8 cellular contexts compared by ENCODE assay signal in the genomic region with DNA sequence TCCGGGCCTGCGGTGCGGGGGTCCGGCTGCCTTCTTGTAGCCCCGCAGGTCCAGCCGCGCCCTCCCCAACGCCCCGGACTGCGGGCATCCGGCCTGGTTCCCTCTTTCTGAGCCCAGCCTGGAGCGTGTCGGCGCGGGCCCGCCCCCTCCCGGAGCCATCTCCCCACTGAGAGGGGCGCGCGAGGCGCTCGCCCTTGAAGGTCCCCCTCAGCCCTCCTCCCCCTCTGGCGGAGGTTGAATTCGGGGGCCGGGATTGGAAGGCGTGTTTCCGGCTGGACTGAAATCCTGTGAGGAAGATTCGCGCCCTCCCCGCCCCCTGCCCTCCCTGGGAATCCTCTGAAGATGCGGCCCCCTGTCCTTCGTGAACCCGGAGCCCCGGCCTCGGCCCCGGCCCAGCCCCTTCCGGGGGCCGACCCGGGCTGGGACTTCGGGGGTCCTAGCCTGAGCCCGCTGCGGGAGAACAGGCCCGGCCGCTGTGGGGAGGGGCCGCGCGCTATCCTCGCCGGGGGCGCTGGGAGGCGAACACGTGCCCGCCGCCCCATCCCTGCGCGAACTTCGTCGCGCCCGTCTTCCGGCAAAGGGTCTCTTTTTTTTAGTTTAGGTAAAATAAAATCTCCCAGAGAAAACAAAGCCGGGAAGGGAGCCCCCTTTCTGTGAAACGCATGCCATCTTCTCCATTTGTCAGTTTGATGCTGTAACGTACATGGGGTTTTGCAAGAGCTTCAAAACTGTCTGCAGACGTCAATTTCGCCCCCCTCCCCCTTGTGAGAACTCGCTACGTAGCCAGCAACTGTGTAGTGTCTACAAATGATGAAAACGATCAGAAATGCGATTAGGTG. TPM values are rescaled to one million over a fixed set of nuclear protein-coding genes. Genes with fewer than 3 reads are reported as not detected.
DNase-seq lines count a peak whose midpoint lies in the region; ATAC-seq and TF ChIP-seq lines count a peak whose summit lies in the region.

No MANE protein-coding gene starts in this region.

- CTCF ChIA-PET in activated naive CD4-positive, alpha-beta T cell treated with anti-CD3 and anti-CD28 coated beads, Interleukin-2, amount 10 ng/mL, durations not matched to agents 7 days and 5 days (lab: Charles Lee) = interaction anchor here (1.0 to 2.2 kb wide), 10 partner anchors 7 to 126 kb away, joined by 3 to 8 read pairs (median 4); no protein-coding TSS in a partner anchor

- H3K4me2 ChIP-seq in Karpas-422 (ENCODE audit: low read depth, low read length, poor library complexity, severe bottlenecking) = peak overlapping the region; percentile 95

- intact Hi-C loops in thyroid gland (cut with DNase I) = no loop called here

- no peaks in the 10 kb centered on the region for H3K27me3 ChIP-seq in Karpas-422 (ENCODE audit: low read length)
- no peaks in the 10 kb centered on the region for H3K27me3 ChIP-seq in thyroid gland

- H3K4me3 Mint-ChIP-seq in activated naive CD4-positive, alpha-beta T cell treated with anti-CD3 and anti-CD28 coated beads, Interleukin-2, amount 10 ng/mL, durations not matched to agents 7 days and 5 days = peak overlapping the region; percentile 89

- no peaks in the 10 kb centered on the region for H4K20me1 ChIP-seq in Karpas-422 (ENCODE audit: insufficient read depth, low read depth, low read length)

- TF ChIP-seq POLR2A in thyroid gland (IDR thresholded peaks at IDR 0.05) = peak in 1 of 2 donors; percentile 63

- H3K79me2 ChIP-seq in Karpas-422 (ENCODE audit: low read length) = peaks cover 37% of the 10 kb centered on the region

- peaks cover 26% of the 10 kb centered on the region for H3K36me3 Mint-ChIP-seq in activated naive CD4-positive, alpha-beta T cell treated with anti-CD3 and anti-CD28 coated beads, Interleukin-2, amount 10 ng/mL, durations not matched to agents 7 days and 5 days

- peak overlapping the region; percentile 67 for H3K4me3 ChIP-seq in Karpas-422 (ENCODE audit: low read length)
- peak overlapping the region; percentile 77 to 99 (median 80) for H3K4me3 ChIP-seq in thyroid gland (replicated peaks in 1 of 3)

- H3K27ac ChIP-seq in Karpas-422 (ENCODE audit: low read length) (peak overlapping the region; percentile 86), thyroid gland (peak overlapping the region; percentile 96 to 100 (median 99))

- no peaks in the 10 kb centered on the region for H3K27me3 Mint-ChIP-seq in activated naive CD4-positive, alpha-beta T cell treated with anti-CD3 and anti-CD28 coated beads, Interleukin-2, amount 10 ng/mL, durations not matched to agents 7 days and 5 days

- DNase-seq in DMS79 treated with DMSO at 0.1 percent for 48 hours (lab: John Stamatoyannopoulos, UW) (peak; percentile 30), Karpas-422 (peak; percentile 91), SK-N-DZ (ENCODE audit: low spot score) (peak; percentile 95), glomerular visceral epithelial cell (ENCODE audit: extremely low spot score) (peak; percentile 73), omental fat pad (ENCODE audit: low spot score) (no peak), thyroid gland (peak; percentile 75 to 81)
- peak; percentile 86 for DNase-seq in activated naive CD4-positive, alpha-beta T cell treated with anti-CD3 and anti-CD28 coated beads, Interleukin-2, amount 10 ng/mL, durations not matched to agents 7 days and 5 days

- H2AFZ ChIP-seq in Karpas-422 (ENCODE audit: low read length) = peak overlapping the region; percentile 56; the same call in 1 of the 2 replicates

- H3K4me1 ChIP-seq in Karpas-422 (ENCODE audit: low read length) = peaks cover 59% of the 10 kb centered on the region
- peaks cover 20 to 32% of the 10 kb centered on the region in 2 donors for H3K4me1 ChIP-seq in thyroid gland

- H3K27ac Mint-ChIP-seq in activated naive CD4-positive, alpha-beta T cell treated with anti-CD3 and anti-CD28 coated beads, Interleukin-2, amount 10 ng/mL, durations not matched to agents 7 days and 5 days = peak overlapping the region; percentile 94

- H3K9me3 Mint-ChIP-seq in activated naive CD4-positive, alpha-beta T cell treated with anti-CD3 and anti-CD28 coated beads, Interleukin-2, amount 10 ng/mL, durations not matched to agents 7 days and 5 days = no peaks in the 10 kb centered on the region

- ATAC-seq in GM21723 (IDR thresholded peaks at IDR 0.05; ENCODE audit: unreplicated experiment) (peak; percentile 50), omental fat pad (ENCODE audit: low FRiP score) (peak; percentile 69)

- H3K9ac ChIP-seq in Karpas-422 (ENCODE audit: low read length) = peak overlapping the region; percentile 83

- H3K9me2 ChIP-seq in Karpas-422 (replicated peaks; ENCODE audit: insufficient read depth, low read length) = no peaks in the 10 kb centered on the region

- TF ChIP-seq CTCF in omental fat pad (IDR thresholded peaks at IDR 0.05) = no peak
- no peak for TF ChIP-seq CTCF in thyroid gland (IDR thresholded peaks at IDR 0.05)

- peaks cover 6% of the 10 kb centered on the region; the same call in 1 of the 2 replicates for H3K36me3 ChIP-seq in Karpas-422 (ENCODE audit: insufficient read depth, low read length)
- no peaks in the 10 kb centered on the region for H3K36me3 ChIP-seq in thyroid gland

- H3K4me1 Mint-ChIP-seq in activated naive CD4-positive, alpha-beta T cell treated with anti-CD3 and anti-CD28 coated beads, Interleukin-2, amount 10 ng/mL, durations not matched to agents 7 days and 5 days = peaks cover 69% of the 10 kb centered on the region

- H3K9me3 ChIP-seq in Karpas-422 (ENCODE audit: low read length) = no peaks in the 10 kb centered on the region
- H3K9me3 ChIP-seq in thyroid gland = no peaks in the 10 kb centered on the region

- 0% methylated on average over 9 to 44 of the region's 70 CpGs for WGBS in thyroid gland, 2 donors

RNA-seq across cellular contexts. Expression of gene PDCD4, which starts 0.6 kb away (rescaled TPM):
- 40.0 and 77.4 TPM in 2 replicates for total RNA-seq in Karpas-422 (2014; rRNA removed; shearing (Covaris generic); ENCODE audit: low replicate concordance)
- 30.0 and 43.5 TPM in 2 replicates for polyA plus RNA-seq in SK-N-DZ (2014; cell fraction: cytosol; rRNA removed)
- 42.9 and 57.8 TPM in 2 replicates for polyA plus RNA-seq in SK-N-DZ (2014; cell fraction: nucleus; rRNA removed)
- total RNA-seq in omental fat pad (100 to 1,000 TPM in 2 of 4 donors, 10 to 100 TPM in 2; 69.7 to 127 (median 102) TPM), thyroid gland (100 to 1,000 TPM; 188 to 340 (median 256) TPM)

RNA-seq across cellular contexts. Expression of gene BBIP1, which starts 46.6 kb away (rescaled TPM):
- 6.3 and 53.8 TPM in 2 replicates for total RNA-seq in Karpas-422 (2014; rRNA removed; shearing (Covaris generic); ENCODE audit: low replicate concordance)
- polyA plus RNA-seq in SK-N-DZ (2014; cell fraction: cytosol; rRNA removed) = 48.6 and 48.7 TPM in 2 replicates
- 57.3 and 69.6 TPM in 2 replicates for polyA plus RNA-seq in SK-N-DZ (2014; cell fraction: nucleus; rRNA removed)
- total RNA-seq in omental fat pad = 10 to 100 TPM; 19.6 to 32.2 (median 21.9) TPM
- 10 to 100 TPM; 27.3 to 48.4 (median 34.1) TPM for total RNA-seq in thyroid gland

RNA-seq across cellular contexts. Expression of gene SHOC2, which starts 47.0 kb away (rescaled TPM):
- total RNA-seq in Karpas-422 (2014; rRNA removed; shearing (Covaris generic); ENCODE audit: low replicate concordance) = 10.4 and 30.8 TPM in 2 replicates
- 13.3 and 22.3 TPM in 2 replicates for polyA plus RNA-seq in SK-N-DZ (2014; cell fraction: cytosol; rRNA removed)
- polyA plus RNA-seq in SK-N-DZ (2014; cell fraction: nucleus; rRNA removed) = 10.2 and 10.6 TPM in 2 replicates
- total RNA-seq in omental fat pad = 10 to 100 TPM; 52.4 to 73.6 (median 67.6) TPM
- total RNA-seq in thyroid gland = 10 to 100 TPM; 62.2 to 96.2 (median 71.1) TPM
